ENCODE assay signal across 30 cellular contexts in the genomic region with DNA sequence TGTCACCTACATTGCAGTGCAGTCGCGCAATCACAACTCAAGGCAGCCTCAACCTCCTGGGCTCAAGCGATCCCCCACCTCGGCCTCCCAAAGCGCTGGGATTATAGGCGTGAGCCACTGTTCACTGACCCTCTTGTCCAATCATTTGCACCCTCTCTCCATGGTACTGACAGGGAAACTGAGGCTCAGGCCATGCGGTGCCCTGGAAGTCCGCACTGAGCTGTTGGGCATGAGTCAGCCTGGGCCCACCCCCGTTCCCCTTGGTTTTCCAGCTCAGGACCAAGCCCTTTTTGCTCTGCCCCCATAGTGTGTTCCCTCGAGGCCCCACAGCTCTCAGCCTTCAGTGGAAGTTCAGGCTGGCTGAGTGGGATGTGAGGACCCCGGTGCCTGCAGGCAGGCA.
"Had no signal": no experiment of that assay in that cellular context is flagged by ENCODE, and none has a peak within 500 bp of the region (broad histone marks: within the 10 kb centered on the region; RNA-seq: fewer than 3 reads in every experiment).

No MANE protein-coding gene starts in this region.

- H3K36me3 Mint-ChIP-seq: activated naive CD4-positive, alpha-beta T cell treated with anti-CD3 and anti-CD28 coated beads, Interleukin-2, amount 50 U/mL, for 24 hours had no signal

- H3K4me3 Mint-ChIP-seq: activated CD8-positive, alpha-beta T cell treated with anti-CD3 and anti-CD28 coated beads, Interleukin-2, amount 10 ng/mL, durations not matched to agents 7 days and 5 days; activated naive CD4-positive, alpha-beta T cell treated with anti-CD3 and anti-CD28 coated beads, Interleukin-2, amount 50 U/mL, for 24 hours; activated T-helper 1 cell treated with anti-CD3 and anti-CD28 coated beads, Interleukin-12 subunit alpha, Interleukin-12 subunit beta, Interleukin-2, Interleukin-4 antibody, amounts not matched to agents 30 ng/mL and 10 ng/mL and 1 ng/mL, durations not matched to agents 14 hours and 24 hours and 36 hours had no signal

- H3K27me3 Mint-ChIP-seq: activated naive CD4-positive, alpha-beta T cell treated with anti-CD3 and anti-CD28 coated beads, Interleukin-2, amount 50 U/mL, for 24 hours had no signal

- H3K9ac ChIP-seq: SK-N-SH had no signal

- H3K27me3 ChIP-seq: brain microvascular endothelial cell, cardiac muscle cell, MG63, SJCRH30 had no signal

- DNase-seq: activated CD4-positive, alpha-beta T cell treated with anti-CD3 and anti-CD28 coated beads for 48 hours; activated CD4-positive, alpha-beta T cell treated with anti-CD3 and anti-CD28 coated beads, Interleukin-2, amount 50 U/mL, for 4 hours; activated CD8-positive, alpha-beta memory T cell treated with anti-CD3 and anti-CD28 coated beads, Interleukin-2, amount 50 U/mL, for 48 hours; activated CD8-positive, alpha-beta T cell treated with anti-CD3 and anti-CD28 coated beads, Interleukin-2, amount 10 ng/mL, durations not matched to agents 7 days and 5 days; activated effector memory CD4-positive, alpha-beta T cell treated with Interleukin-2 at 50 U/mL for 16 hours; activated naive CD4-positive, alpha-beta T cell; activated T-cell treated with anti-CD3 and anti-CD28 coated beads, Interleukin-2, amount 50 U/mL, for 1 hour; amygdala; brain microvascular endothelial cell; MG63; MV-4-11; NCI-H1105; NCI-H1436; NCI-H1694 treated with DMSO at 0.1 percent for 48 hours; NCI-H2029 treated with DMSO at 0.1 percent for 48 hours; NCI-H345; NCI-H510A; NCI-H526 treated with DMSO at 0.1 percent for 48 hours; NCI-H82; Right ventricle myocardium superior; RPMI8226; SJCRH30; SK-N-SH; T-helper 1 cell had no signal

- H3K27ac Mint-ChIP-seq: activated CD8-positive, alpha-beta T cell treated with anti-CD3 and anti-CD28 coated beads, Interleukin-2, amount 10 ng/mL, durations not matched to agents 7 days and 5 days; activated naive CD4-positive, alpha-beta T cell treated with anti-CD3 and anti-CD28 coated beads, Interleukin-2, amount 50 U/mL, for 24 hours; activated T-helper 1 cell treated with anti-CD3 and anti-CD28 coated beads, Interleukin-12 subunit alpha, Interleukin-12 subunit beta, Interleukin-2, Interleukin-4 antibody, amounts not matched to agents 30 ng/mL and 10 ng/mL and 1 ng/mL, durations not matched to agents 14 hours and 24 hours and 36 hours had no signal

- H3K27ac ChIP-seq: brain microvascular endothelial cell, cardiac muscle cell, SJCRH30 had no signal

- H3K4me2 ChIP-seq: SK-N-SH had no signal

- H3K36me3 ChIP-seq: brain microvascular endothelial cell, cardiac muscle cell, SJCRH30 had no signal

- ATAC-seq: activated CD4-positive, CD25-positive, alpha-beta regulatory T cell treated with anti-CD3 and anti-CD28 coated beads, Interleukin-2, amount 50 U/mL, for 24 hours; activated CD8-positive, alpha-beta T cell treated with anti-CD3 and anti-CD28 coated beads, Interleukin-2, amount 10 ng/mL, durations not matched to agents 7 days and 5 days; Panc1 had no signal

- H3K4me3 ChIP-seq: cardiac muscle cell, MG63, SJCRH30 had no signal

- H3K9me3 Mint-ChIP-seq: activated naive CD4-positive, alpha-beta T cell treated with anti-CD3 and anti-CD28 coated beads, Interleukin-2, amount 50 U/mL, for 24 hours; activated T-helper 1 cell treated with anti-CD3 and anti-CD28 coated beads, Interleukin-12 subunit alpha, Interleukin-12 subunit beta, Interleukin-2, Interleukin-4 antibody, amounts not matched to agents 30 ng/mL and 10 ng/mL and 1 ng/mL, durations not matched to agents 14 hours and 24 hours and 36 hours had no signal

- H3K9me2 ChIP-seq: SK-N-SH had no signal

- H3K9me3 ChIP-seq: MG63, SJCRH30, SK-N-SH had no signal

- FAIRE-seq: astrocyte had no signal
